ENCODE assay signal across 12 cellular contexts in the genomic region with DNA sequence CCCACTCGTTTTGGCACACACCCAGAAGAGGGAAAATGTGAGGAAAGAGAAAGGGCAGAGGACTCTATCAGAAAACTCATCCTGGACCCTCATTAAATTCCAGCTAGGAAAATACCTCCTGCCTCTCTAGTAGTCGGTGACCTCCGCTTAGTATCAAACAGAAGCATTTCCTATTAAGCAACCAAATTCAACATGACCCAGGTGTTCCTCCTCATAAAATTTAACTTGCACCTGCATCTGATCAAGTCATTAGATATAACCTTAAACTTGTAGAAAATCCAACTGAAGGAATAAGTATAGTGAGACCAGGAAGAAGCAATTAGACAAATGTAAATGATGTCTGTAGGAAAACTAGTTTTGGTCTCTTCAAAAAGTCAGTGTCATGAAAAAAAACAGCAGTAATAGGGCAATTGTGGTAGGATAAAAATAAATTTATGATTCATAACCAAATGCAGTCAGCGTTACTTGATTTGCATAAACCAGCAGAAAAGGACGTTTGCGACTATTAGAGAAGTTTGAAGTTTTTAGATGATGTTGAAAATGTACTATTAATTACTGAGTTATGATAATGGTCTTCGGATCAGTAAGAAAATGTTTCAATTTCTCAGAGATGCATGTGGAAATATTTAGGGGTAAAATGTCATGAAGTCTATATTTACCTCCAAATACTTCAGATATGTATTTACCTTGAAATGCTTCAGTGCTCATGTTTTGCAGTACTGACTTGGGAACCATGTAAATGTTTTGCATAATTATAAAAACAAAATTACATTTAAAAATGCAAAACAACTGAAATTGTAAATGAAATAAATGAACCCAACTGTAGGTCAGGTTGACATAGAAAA. TPM values are rescaled to one million over a fixed set of nuclear protein-coding genes. Genes with fewer than 3 reads are reported as not detected.
DNase-seq lines count a peak whose midpoint lies in the region; ATAC-seq and TF ChIP-seq lines count a peak whose summit lies in the region.
"Had no signal": no experiment of that assay in that cellular context is flagged by ENCODE, and none has a peak within 500 bp of the region (broad histone marks: within the 10 kb centered on the region; RNA-seq: fewer than 3 reads in every experiment).

No MANE protein-coding gene starts in this region.

- peak overlapping the region; percentile 65 for H3K4me2 ChIP-seq in Karpas-422 (ENCODE audit: low read depth, low read length, poor library complexity, severe bottlenecking)
- no peak overlapping the region for H3K4me2 ChIP-seq in osteoblast (ENCODE audit: insufficient read depth, low read length)

- no peaks in the 10 kb centered on the region for H3K9me3 ChIP-seq in Karpas-422 (ENCODE audit: low read length)
- no peaks in the 10 kb centered on the region for H3K9me3 ChIP-seq in osteoblast (ENCODE audit: low read depth, low read length)
- H3K9me3 ChIP-seq: upper lobe of right lung had no signal

- CTCF ChIA-PET in activated CD8-positive, alpha-beta memory T cell treated with anti-CD3 and anti-CD28 coated beads, Interleukin-2, amount 10 ng/mL, durations not matched to agents 7 days and 5 days (lab: Charles Lee) = interaction anchor here (0.9 kb wide), 1 partner anchor 273 kb away, joined by 3 read pairs; no protein-coding TSS in a partner anchor

- DNase-seq in activated CD8-positive, alpha-beta memory T cell treated with anti-CD3 and anti-CD28 coated beads, Interleukin-2, amount 10 ng/mL, durations not matched to agents 7 days and 5 days = no peak
- no peak for DNase-seq in activated CD8-positive, alpha-beta memory T cell treated with anti-CD3 and anti-CD28 coated beads for 24 hours
- DNase-seq in Karpas-422 = peak; percentile 86
- peak; percentile 15 for DNase-seq in osteoblast (ENCODE audit: insufficient read length, low spot score, missing footprints)
- DNase-seq in KG1 (lab: John Stamatoyannopoulos, UW) = no peak
- no peak for DNase-seq in NCI-H748 (lab: John Stamatoyannopoulos, UW; ENCODE audit: unreplicated experiment)
- DNase-seq in G401 (ENCODE audit: low spot score) = no peak
- DNase-seq: brain microvascular endothelial cell, foreskin keratinocyte, natural killer cell, upper lobe of right lung had no signal

- H3K4me1 ChIP-seq in Karpas-422 (ENCODE audit: low read length) (peaks cover 34% of the 10 kb centered on the region), osteoblast (ENCODE audit: insufficient read depth, low read length) (no peaks in the 10 kb centered on the region)
- H3K4me1 ChIP-seq: upper lobe of right lung had no signal

- H3K9me3 Mint-ChIP-seq in activated CD8-positive, alpha-beta memory T cell treated with anti-CD3 and anti-CD28 coated beads, Interleukin-2, amount 10 ng/mL, durations not matched to agents 7 days and 5 days (ENCODE audit: low read depth) = no peaks in the 10 kb centered on the region
- H3K9me3 Mint-ChIP-seq: natural killer cell had no signal

- H3K9ac ChIP-seq in Karpas-422 (ENCODE audit: low read length) = peak overlapping the region; percentile 11; the same call in 1 of the 2 replicates

- no peak for ATAC-seq in activated CD8-positive, alpha-beta memory T cell treated with anti-CD3 and anti-CD28 coated beads, Interleukin-2, amount 10 ng/mL, durations not matched to agents 7 days and 5 days
- peak; percentile 41 for ATAC-seq in HG02571 (IDR thresholded peaks at IDR 0.05; ENCODE audit: unreplicated experiment)
- ATAC-seq: foreskin keratinocyte, natural killer cell, upper lobe of right lung had no signal

- no peaks in the 10 kb centered on the region for H3K9me2 ChIP-seq in Karpas-422 (replicated peaks; ENCODE audit: insufficient read depth, low read length)

- in situ Hi-C loops in G401 (cut with HindIII; ENCODE audit: low sequenced_read_pairs) = no loop called here

- no peak for TF ChIP-seq CTCF in osteoblast (IDR thresholded peaks at IDR 0.05; ENCODE audit: extremely low read depth, low read depth, low read length)

- H3K27ac ChIP-seq in Karpas-422 (ENCODE audit: low read length) = peak overlapping the region; percentile 67
- H3K27ac ChIP-seq in osteoblast (ENCODE audit: low read depth, low read length) = peak overlapping the region; percentile 12
- H3K27ac ChIP-seq: brain microvascular endothelial cell, foreskin keratinocyte, upper lobe of right lung had no signal

- peaks cover 14% of the 10 kb centered on the region for H3K36me3 Mint-ChIP-seq in activated CD8-positive, alpha-beta memory T cell treated with anti-CD3 and anti-CD28 coated beads, Interleukin-2, amount 10 ng/mL, durations not matched to agents 7 days and 5 days
- H3K36me3 Mint-ChIP-seq: natural killer cell had no signal

- no peaks in the 10 kb centered on the region for H3K27me3 ChIP-seq in Karpas-422 (ENCODE audit: low read length)
- no peaks in the 10 kb centered on the region for H3K27me3 ChIP-seq in osteoblast (ENCODE audit: insufficient read depth, low read length)
- H3K27me3 ChIP-seq: brain microvascular endothelial cell, foreskin keratinocyte, upper lobe of right lung had no signal

- H3K4me3 Mint-ChIP-seq in activated CD8-positive, alpha-beta memory T cell treated with anti-CD3 and anti-CD28 coated beads, Interleukin-2, amount 10 ng/mL, durations not matched to agents 7 days and 5 days = no peak overlapping the region
- H3K4me3 Mint-ChIP-seq: natural killer cell had no signal

- H3K36me3 ChIP-seq in Karpas-422 (ENCODE audit: insufficient read depth, low read length) (no peaks in the 10 kb centered on the region), osteoblast (ENCODE audit: insufficient read depth, low read length) (peaks cover 42% of the 10 kb centered on the region)
- H3K36me3 ChIP-seq: upper lobe of right lung had no signal

- H2AFZ ChIP-seq in Karpas-422 (ENCODE audit: low read length) (0 out of 2 replicates have a peak overlapping the region, but pooled peaks have one; percentile 0), osteoblast (ENCODE audit: low read length) (no peak overlapping the region)

- H4K20me1 ChIP-seq in Karpas-422 (ENCODE audit: insufficient read depth, low read depth, low read length) (no peaks in the 10 kb centered on the region), osteoblast (ENCODE audit: insufficient read depth, low read length) (peaks cover 13% of the 10 kb centered on the region)

- H3K4me1 Mint-ChIP-seq in activated CD8-positive, alpha-beta memory T cell treated with anti-CD3 and anti-CD28 coated beads, Interleukin-2, amount 10 ng/mL, durations not matched to agents 7 days and 5 days = peaks cover 49% of the 10 kb centered on the region

- H3K79me2 ChIP-seq in Karpas-422 (ENCODE audit: low read length) (no peaks in the 10 kb centered on the region), osteoblast (ENCODE audit: insufficient read depth, low read length) (no peaks in the 10 kb centered on the region)

- H3K4me3 ChIP-seq in Karpas-422 (ENCODE audit: low read length) (peak overlapping the region; percentile 26), osteoblast (ENCODE audit: insufficient read depth, low read length) (no peak overlapping the region)
- H3K4me3 ChIP-seq: upper lobe of right lung had no signal

- H3K27ac Mint-ChIP-seq in activated CD8-positive, alpha-beta memory T cell treated with anti-CD3 and anti-CD28 coated beads, Interleukin-2, amount 10 ng/mL, durations not matched to agents 7 days and 5 days = peak overlapping the region; percentile 9

- no peaks in the 10 kb centered on the region for H3K27me3 Mint-ChIP-seq in activated CD8-positive, alpha-beta memory T cell treated with anti-CD3 and anti-CD28 coated beads, Interleukin-2, amount 10 ng/mL, durations not matched to agents 7 days and 5 days

RNA-seq across cellular contexts. Expression of a gene that starts 44.6 kb away (rescaled TPM):
- not detected for total RNA-seq in activated CD8-positive, alpha-beta memory T cell treated with anti-CD3 and anti-CD28 coated beads, Interleukin-2, amount 10 ng/mL, durations not matched to agents 7 days and 5 days
- total RNA-seq in Karpas-422 (2014; rRNA removed; shearing (Covaris generic); ENCODE audit: low replicate concordance) = not detected in 2 replicates
- not detected in 2 replicates for total RNA-seq in osteoblast
- not detected in 2 replicates for total RNA-seq in G401 (2014; rRNA removed; shearing (Covaris generic))
- total RNA-seq: foreskin keratinocyte, natural killer cell, upper lobe of right lung had no signal

Comparison
In these comparisons a context has a peak if more than half of its experiments do, and no peak if none do; other contexts are left out.
1. DNase-seq: peak in Karpas-422 (single experiment) and osteoblast (single experiment); none in activated CD8-positive, alpha-beta memory T cell treated with anti-CD3 and anti-CD28 coated beads, Interleukin-2, amount 10 ng/mL, durations not matched to agents 7 days and 5 days (single experiment), activated CD8-positive, alpha-beta memory T cell treated with anti-CD3 and anti-CD28 coated beads for 24 hours (single experiment), KG1 (single experiment), NCI-H748 (single experiment) and G401 (single experiment).